In genomic region chr6:84016029-84016428, GRCh38 we compare ENCODE assay signal across 22 cellular contexts.
"Had no signal": no experiment of that assay in that cellular context is flagged by ENCODE, and none has a peak within 500 bp of the region (broad histone marks: within the 10 kb centered on the region; RNA-seq: fewer than 3 reads in every experiment).

No MANE protein-coding gene starts in this region.

- H3K27ac Mint-ChIP-seq: T-cell; T-helper 1 cell treated with Interleukin-12 subunit alpha and Interleukin-12 subunit beta and Interleukin-4 antibody, amounts not matched to agents 30 μg/mL and 1 μg/mL, for 36 hours had no signal

- H3K9me3 Mint-ChIP-seq: T-cell; T-helper 1 cell treated with Interleukin-12 subunit alpha and Interleukin-12 subunit beta and Interleukin-4 antibody, amounts not matched to agents 30 μg/mL and 1 μg/mL, for 36 hours had no signal

- DNase-seq: IMR-90; Karpas-422; KG1; MG63; NCI-H1092; NCI-H1105 treated with DMSO at 0.1 percent for 48 hours; NCI-H1436 treated with DMSO at 0.1 percent for 48 hours; NCI-H1694; NCI-H187 treated with DMSO at 0.1 percent for 48 hours; NCI-H2029 treated with DMSO at 0.1 percent for 48 hours; NCI-H2171; NCI-H524; NCI-H526 treated with DMSO at 0.1 percent for 48 hours; NK-92 treated with Interleukin-12 subunit alpha and Interleukin-12 subunit beta, amount 100 ng/mL, for 24 hours; PC-3; SHP77; SJCRH30; SW 1271; T-cell had no signal

- H3K36me3 Mint-ChIP-seq: T-cell had no signal

- ATAC-seq: HepG2, Panc1, PC-3, T-cell had no signal

- H3K4me3 Mint-ChIP-seq: T-cell; T-helper 1 cell treated with Interleukin-12 subunit alpha and Interleukin-12 subunit beta and Interleukin-4 antibody, amounts not matched to agents 30 μg/mL and 1 μg/mL, for 36 hours had no signal
